8 cellular contexts compared by ENCODE assay signal in the genomic region with DNA sequence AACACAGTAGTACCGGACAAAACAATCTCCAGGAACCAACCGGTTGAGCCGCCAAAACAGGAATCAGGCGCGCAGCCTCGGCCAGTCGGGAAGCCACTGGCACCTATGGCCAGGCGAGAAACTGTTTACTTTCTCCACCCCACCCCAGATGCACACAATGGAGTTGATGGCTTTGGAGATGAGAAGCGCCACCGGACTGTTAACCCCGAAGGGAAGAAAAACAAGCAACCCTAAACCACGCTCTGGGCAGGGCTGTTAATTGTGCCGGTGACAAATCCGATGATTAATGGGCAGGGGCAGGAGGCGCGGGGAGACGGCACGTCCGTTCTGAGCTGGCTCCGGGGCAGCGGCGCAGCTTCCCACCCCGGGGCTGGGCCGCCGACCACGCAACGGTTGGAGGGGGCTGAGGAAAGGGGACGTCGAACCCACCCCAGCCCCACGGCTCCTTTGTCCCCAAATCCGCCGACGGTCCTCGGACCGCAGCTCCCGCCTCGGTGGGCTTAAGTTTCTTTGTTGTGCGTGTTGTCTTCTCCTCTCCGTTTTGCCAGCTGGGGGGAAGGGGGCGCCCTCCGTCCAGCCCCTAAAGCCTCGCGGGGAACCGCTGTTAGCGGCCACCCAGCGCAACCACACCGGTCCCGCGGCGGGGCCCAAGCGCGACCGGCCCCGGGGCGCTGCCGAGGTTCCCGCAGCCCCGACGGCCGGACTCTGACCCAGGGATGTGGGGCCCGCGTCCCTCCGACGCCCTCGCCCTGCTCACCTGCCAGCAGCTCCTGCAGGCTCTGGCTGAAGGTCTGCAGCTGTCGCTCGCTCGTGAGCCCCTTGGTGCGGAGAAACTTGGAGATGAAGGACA. TPM values are rescaled to one million over a fixed set of nuclear protein-coding genes. Genes with fewer than 3 reads are reported as not detected.
A peak's percentile ranks its signal among the peaks of the same experiment; 100 is the strongest.
DNase-seq lines count a peak whose midpoint lies in the region; ATAC-seq, FAIRE-seq and TF ChIP-seq lines count a peak whose summit lies in the region.

No MANE protein-coding gene starts in this region.

- RAD21 ChIA-PET in HCT116 (lab: Charles Lee; ENCODE audit: low non-redundant PET in 1 of 2, low total read pairs in 2 of 2, uncharacterized antibody in 2 of 2, unreplicated experiment in 2 of 2): no interaction called here

- peaks cover 17% of the 10 kb centered on the region for H3K4me1 Mint-ChIP-seq in Calu3 (ENCODE audit: low read depth, unreplicated experiment)

- H3K4me2 ChIP-seq in HCT116 (ENCODE audit: low read length) (peak overlapping the region; percentile 88), endothelial cell of umbilical vein (ENCODE audit: insufficient read depth, low read length) (peak overlapping the region; percentile 96)

- H3K9me1 ChIP-seq in endothelial cell of umbilical vein (replicated peaks; ENCODE audit: control insufficient read depth, extremely low read depth, insufficient read depth, low read length): no peaks in the 10 kb centered on the region

- no peaks in the 10 kb centered on the region for H3K9me3 ChIP-seq in HCT116 (ENCODE audit: control insufficient read depth in 1 of 2, insufficient read depth in 1 of 2, low read depth in 1 of 2, low read length in 2 of 2)
- no peaks in the 10 kb centered on the region for H3K9me3 ChIP-seq in endothelial cell of umbilical vein (replicated peaks; ENCODE audit: control insufficient read depth, insufficient read depth, low read length)
- H3K9me3 ChIP-seq in mucosa of rectum (ENCODE audit: control insufficient read depth in 2 of 2, low read length in 2 of 2): no peaks in the 10 kb centered on the region

- H3K4me1 ChIP-seq in HCT116 (ENCODE audit: control insufficient read depth in 1 of 2, insufficient read depth in 2 of 2, low read length in 2 of 2) (peaks cover 5 to 22% of the 10 kb centered on the region in 2 experiments; a peak in 3 of 4 replicates), endothelial cell of umbilical vein (ENCODE audit: control insufficient read depth, extremely low read depth, insufficient read depth, low read length) (peaks cover 29% of the 10 kb centered on the region), mucosa of rectum (ENCODE audit: control insufficient read depth in 2 of 2, insufficient read depth in 2 of 2, low read length in 2 of 2) (peaks cover 4 to 6% of the 10 kb centered on the region in 2 donors)

- H3K36me3 ChIP-seq in HCT116 (ENCODE audit: control insufficient read depth in 1 of 2, insufficient read depth in 2 of 2, low read length in 2 of 2) (peaks cover 9 to 21% of the 10 kb centered on the region in 2 experiments; a peak in 2 of 4 replicates), endothelial cell of umbilical vein (ENCODE audit: control insufficient read depth in 2 of 2, extremely low read depth in 1 of 2, insufficient read depth in 2 of 2, low read length in 2 of 2) (peaks cover 0 to 11% of the 10 kb centered on the region in 2 experiments), mucosa of rectum (ENCODE audit: control insufficient read depth in 2 of 2, insufficient read depth in 2 of 2, low read length in 2 of 2) (peaks cover 16 to 22% of the 10 kb centered on the region in 2 donors)

- peak overlapping the region; percentile 51 to 78 for H3K4me3 ChIP-seq in HCT116 (replicated peaks in 1 of 2; ENCODE audit: low read depth in 1 of 2, low read length in 2 of 2)
- H3K4me3 ChIP-seq in endothelial cell of umbilical vein (replicated peaks in 1 of 3; ENCODE audit: insufficient read depth in 1 of 3, low read depth in 1 of 3, low read length in 3 of 3): peak overlapping the region; percentile 53 to 86 (median 85)
- H3K4me3 ChIP-seq in mucosa of rectum (ENCODE audit: low read length in 2 of 2): peak overlapping the region; percentile 88 to 93

- peaks cover 36% of the 10 kb centered on the region for H3K79me2 ChIP-seq in HCT116 (ENCODE audit: insufficient read depth, low read length)
- peaks cover 55% of the 10 kb centered on the region for H3K79me2 ChIP-seq in endothelial cell of umbilical vein (ENCODE audit: control insufficient read depth, insufficient read depth, low read length)

- CTCF ChIA-PET in Calu3 (lab: Charles Lee) (interaction anchor here (0.7 to 3.3 kb wide), 16 partner anchors 8 to 763 kb away, joined by 3 to 32 read pairs (median 4); no protein-coding TSS in a partner anchor), HCT116 (lab: Charles Lee) (interaction anchor here (1.0 to 2.7 kb wide), 3 partner anchors 333 to 763 kb away, joined by 4 to 12 read pairs (median 4); no protein-coding TSS in a partner anchor), endothelial cell of umbilical vein (lab: Charles Lee) (interaction anchor here (0.8 to 7.1 kb wide), 22 partner anchors 11 to 763 kb away, joined by 3 to 154 read pairs (median 4); no protein-coding TSS in a partner anchor)

- no peaks in the 10 kb centered on the region for H4K20me1 ChIP-seq in HCT116 (ENCODE audit: insufficient read depth)
- H4K20me1 ChIP-seq in endothelial cell of umbilical vein (replicated peaks; ENCODE audit: control insufficient read depth, extremely low read depth, insufficient read depth, low read length): peaks cover 4% of the 10 kb centered on the region

- H3K27me3 Mint-ChIP-seq in Calu3 (ENCODE audit: unreplicated experiment): peaks cover 10% of the 10 kb centered on the region

- POLR2A ChIA-PET in HCT116 (lab: Charles Lee) (interaction anchor here (0.8 to 4.7 kb wide), 24 partner anchors 10 to 774 kb away, joined by 3 to 91 read pairs (median 4); no protein-coding TSS in a partner anchor), endothelial cell of umbilical vein (lab: Charles Lee) (interaction anchor here (0.6 to 3.9 kb wide), 31 partner anchors 10 to 763 kb away, joined by 3 to 69 read pairs (median 4); no protein-coding TSS in a partner anchor)

- H3K9me3 Mint-ChIP-seq in Calu3 (ENCODE audit: low read depth, unreplicated experiment): peaks cover 2% of the 10 kb centered on the region

- peak; percentile 63 for DNase-seq in Calu3
- DNase-seq in HCT116 (ENCODE audit: low read depth, low spot score): no peak
- DNase-seq in NCI-H748 (lab: John Stamatoyannopoulos, UW; ENCODE audit: unreplicated experiment): peak; percentile 99
- DNase-seq in activated CD8-positive, alpha-beta memory T cell treated with anti-CD3 and anti-CD28 coated beads for 48 hours (ENCODE audit: low read depth in 2 of 3, low spot score in 2 of 3): peak; percentile 32 to 37 (median 35)
- peak; percentile 88 for DNase-seq in endothelial cell of umbilical vein (ENCODE audit: low read depth, low spot score)
- peak; percentile 38 to 41 for DNase-seq in stimulated activated CD8-positive, alpha-beta memory T cell treated with anti-CD3 and anti-CD28 coated beads, Interleukin-4, amount 100 ng/mL, for 1 hour (ENCODE audit: low read depth in 2 of 2, low spot score in 1 of 2)
- DNase-seq in cerebellum (ENCODE audit: low spot score): no peak

- peak overlapping the region; percentile 87 for H3K4me3 Mint-ChIP-seq in Calu3 (ENCODE audit: low read depth, unreplicated experiment)

- H3K9ac ChIP-seq in HCT116 (ENCODE audit: low read length) (peak overlapping the region; percentile 86), endothelial cell of umbilical vein (replicated peaks; ENCODE audit: extremely low read depth, insufficient read depth, low read length) (peak overlapping the region; percentile 89), mucosa of rectum (ENCODE audit: low read depth in 1 of 2, low read length in 2 of 2) (peak overlapping the region; percentile 96 to 99)

- peak overlapping the region; percentile 99 for H3K27ac Mint-ChIP-seq in Calu3 (ENCODE audit: unreplicated experiment)

- peak overlapping the region; percentile 80 for H3K27ac ChIP-seq in HCT116 (ENCODE audit: low read depth, low read length)
- H3K27ac ChIP-seq in endothelial cell of umbilical vein (ENCODE audit: insufficient read depth, low read depth, low read length): peak overlapping the region; percentile 80
- H3K27ac ChIP-seq in mucosa of rectum (ENCODE audit: low read depth in 2 of 2, low read length in 2 of 2): peak overlapping the region; percentile 98 to 99

- H3K9me2 ChIP-seq in HCT116 (ENCODE audit: insufficient read depth): no peaks in the 10 kb centered on the region

- ATAC-seq in HCT116: peak; percentile 14

- H2AFZ ChIP-seq in HCT116 (ENCODE audit: low read depth, low read length, poor library complexity, severe bottlenecking) (no peak overlapping the region), endothelial cell of umbilical vein (ENCODE audit: low read depth, low read length) (no peak overlapping the region)

- H3K36me3 Mint-ChIP-seq in Calu3 (ENCODE audit: insufficient read depth, unreplicated experiment): peaks cover 79% of the 10 kb centered on the region

- H3K27me3 ChIP-seq in HCT116 (ENCODE audit: insufficient read depth, low read length) (no peaks in the 10 kb centered on the region), endothelial cell of umbilical vein (ENCODE audit: control insufficient read depth in 2 of 2, insufficient read depth in 2 of 2, low read length in 2 of 2) (no peaks in the 10 kb centered on the region), mucosa of rectum (ENCODE audit: control insufficient read depth in 2 of 2, insufficient read depth in 2 of 2, low read length in 2 of 2) (no peaks in the 10 kb centered on the region)

- no peak for TF ChIP-seq RAD21 in HCT116 (IDR thresholded peaks at IDR 0.05; ENCODE audit: low read depth)

- TF ChIP-seq POLR2A in HCT116 (IDR thresholded peaks at IDR 0.05; ENCODE audit: borderline replicate concordance, extremely low read depth, insufficient read depth, insufficient read length) (no peak), endothelial cell of umbilical vein (IDR thresholded peaks at IDR 0.05; ENCODE audit: low read depth, low read length) (peak; percentile 41)

- dilution Hi-C loops in endothelial cell of umbilical vein (cut with MboI; ENCODE audit: extremely low pct_ligation_motif_present, low sequenced_read_pairs): no loop called here

- BruUV-seq in Calu3 (replicated peaks; lab: Mats Ljungman, UMichigan): no TSS peak
- BruUV-seq in HCT116 (replicated peaks; lab: Mats Ljungman, UMichigan): no TSS peak
- TSS peak; percentile 23 for BruUV-seq in endothelial cell of umbilical vein (replicated peaks; lab: Mats Ljungman, UMichigan)

- TF ChIP-seq CTCF in Calu3 (IDR thresholded peaks at IDR 0.05; ENCODE audit: unreplicated experiment) (no peak), HCT116 (IDR thresholded peaks at IDR 0.05 in 2 of 3, conservative IDR thresholded peaks at IDR 0.05 in 1 of 3; ENCODE audit: borderline replicate concordance in 1 of 3, insufficient read depth in 1 of 3, low read depth in 2 of 3, low read length in 2 of 3) (no peak), endothelial cell of umbilical vein (IDR thresholded peaks at IDR 0.05; ENCODE audit: extremely low read depth in 1 of 2, insufficient read depth in 1 of 2, low read depth in 1 of 2, low read length in 2 of 2) (no peak)

- intact Hi-C loops in Calu3 (cut with micrococcal nuclease; ENCODE audit: unreplicated experiment): loop anchor here (1.0 to 10.0 kb wide), 5 partner anchors 220 to 505 kb away; no protein-coding TSS in a partner anchor
- intact Hi-C loops in HCT116 (cut with micrococcal nuclease): loop anchor here (2.0 to 10.0 kb wide), 4 partner anchors 333 to 762 kb away; no protein-coding TSS in a partner anchor
- intact Hi-C loops in endothelial cell of umbilical vein (cut with micrococcal nuclease): loop anchor here (1.0 to 5.0 kb wide), 9 partner anchors 155 to 763 kb away; no protein-coding TSS in a partner anchor

- peak; percentile 37 for FAIRE-seq in endothelial cell of umbilical vein (lab: Jason Lieb, UNC)

RNA-seq across cellular contexts. Expression of a gene that starts 0.8 kb away (rescaled TPM):
- total RNA-seq in Calu3 (2022) (123 and 131 TPM in 2 replicates), HCT116 (2021; ENCODE audit: unreplicated experiment) (57.3 TPM), endothelial cell of umbilical vein (89.5 and 104 TPM in 2 replicates), cerebellum (47.0 TPM)
- 85.6 and 108 TPM in 2 replicates for polyA plus RNA-seq in HCT116 (2012)
- 42.8 and 45.5 TPM in 2 replicates for polyA plus RNA-seq in endothelial cell of umbilical vein
- 69.1 and 74.9 TPM in 2 replicates for polyA plus RNA-seq in endothelial cell of umbilical vein (2011; cell fraction: cytosol; rRNA removed)
- polyA plus RNA-seq in endothelial cell of umbilical vein (2011; cell fraction: nucleus; rRNA removed): 41.1 and 47.4 TPM in 2 replicates
- polyA plus RNA-seq in endothelial cell of umbilical vein (2012): 57.0 and 58.2 TPM in 2 replicates
- 109 and 157 TPM in 2 replicates for polyA minus RNA-seq in endothelial cell of umbilical vein
- 16.5 TPM for polyA minus RNA-seq in endothelial cell of umbilical vein (2011; cell fraction: cytosol; rRNA and poly(A)+ RNA removed)
- 99.3 and 105 TPM in 2 replicates for polyA minus RNA-seq in endothelial cell of umbilical vein (2011; cell fraction: nucleus; rRNA and poly(A)+ RNA removed)

Comparison
In these comparisons a context has a peak if more than half of its experiments do, and no peak if none do; other contexts are left out.
1. DNase-seq: peak in Calu3 (single experiment), NCI-H748 (single experiment), activated CD8-positive, alpha-beta memory T cell treated with anti-CD3 and anti-CD28 coated beads for 48 hours (3 of 3), endothelial cell of umbilical vein (single experiment) and stimulated activated CD8-positive, alpha-beta memory T cell treated with anti-CD3 and anti-CD28 coated beads, Interleukin-4, amount 100 ng/mL, for 1 hour (2 of 2); none in HCT116 (single experiment) and cerebellum (single experiment).
2. Peak in every context shown above with its lines, with median percentiles within 50 percentile points of each other: H3K27ac ChIP-seq, H3K4me3 ChIP-seq and H3K9ac ChIP-seq.